ENCODE assay signal across 8 cellular contexts in the genomic region with DNA sequence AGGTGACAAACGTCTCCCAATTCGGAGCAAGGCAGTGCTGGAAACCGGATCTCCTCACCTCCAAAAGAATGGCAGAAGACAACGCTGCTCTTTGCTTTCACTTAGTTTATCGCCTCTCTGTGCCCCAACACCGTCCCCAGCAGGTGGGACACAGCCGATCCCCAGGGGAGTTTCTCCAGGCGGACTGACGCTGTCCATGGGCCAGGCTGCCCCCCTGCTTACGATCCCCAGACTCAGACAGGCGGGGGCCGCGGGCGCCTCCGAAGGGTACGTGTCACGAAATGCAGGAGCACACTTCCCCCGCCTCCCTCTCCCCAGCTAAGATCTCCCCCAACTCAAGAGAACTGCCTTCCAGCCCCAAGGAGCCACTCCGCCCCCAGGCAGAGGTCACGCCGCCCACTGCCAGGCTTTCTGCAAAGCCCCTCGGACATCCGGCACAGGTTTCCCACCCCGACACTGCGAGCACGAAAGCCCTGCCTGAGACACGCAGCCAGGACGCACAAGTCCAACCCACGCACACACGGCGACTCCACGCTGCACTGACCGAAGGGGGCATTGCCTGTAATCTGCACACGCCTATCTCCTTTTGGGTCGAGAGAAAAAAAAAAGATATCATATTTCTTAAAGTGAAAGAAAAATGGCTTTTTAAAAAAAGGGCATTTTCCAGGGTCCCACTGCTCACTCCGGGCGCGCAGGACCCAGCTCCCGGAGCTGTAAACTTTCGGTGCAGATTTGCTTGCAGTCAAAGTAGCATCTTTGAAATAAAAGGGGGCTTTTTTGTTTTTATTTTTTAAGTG. TPM values are rescaled to one million over a fixed set of nuclear protein-coding genes. Genes with fewer than 3 reads are reported as not detected.
DNase-seq lines count a peak whose midpoint lies in the region; ATAC-seq, FAIRE-seq and TF ChIP-seq lines count a peak whose summit lies in the region.

No MANE protein-coding gene starts in this region.

- peak overlapping the region; percentile 84 for H3K4me2 ChIP-seq in A549

- H3K4me1 ChIP-seq in A549: peaks cover 37% of the 10 kb centered on the region
- peaks cover 23% of the 10 kb centered on the region for H3K4me1 ChIP-seq in cardiac muscle cell (ENCODE audit: low read depth)

- H3K36me3 ChIP-seq in cardiac muscle cell: peaks cover 15% of the 10 kb centered on the region

- H3K4me1 Mint-ChIP-seq in CD14-positive monocyte: peaks cover 26% of the 10 kb centered on the region

- CTCF ChIA-PET in A549 (lab: Yijun Ruan, JAX): interaction anchor here (1.5 kb wide), 1 partner anchor 11 kb away, joined by 4 read pairs; no protein-coding TSS in a partner anchor

- intact Hi-C loops in CD14-positive monocyte (cut with micrococcal nuclease): no loop called here

- no peak for TF ChIP-seq POLR2A in A549 (IDR thresholded peaks at IDR 0.05; ENCODE audit: low read length)

- POLR2A ChIA-PET in A549 (lab: Yijun Ruan, JAX): no interaction called here

- H3K9me3 ChIP-seq in A549 (no peaks in the 10 kb centered on the region), cardiac muscle cell (ENCODE audit: low read depth) (no peaks in the 10 kb centered on the region)

- peaks cover 0 to 4% of the 10 kb centered on the region in 2 donors for H3K36me3 Mint-ChIP-seq in CD14-positive monocyte

- no peaks in the 10 kb centered on the region for H3K27me3 ChIP-seq in cardiac muscle cell

- peaks cover 0 to 5% (median 1%) of the 10 kb centered on the region in 7 donors for H3K9me3 Mint-ChIP-seq in CD14-positive monocyte

- peak in 1 of 2 experiments; percentile 18; a peak in 3 of 6 replicates for ATAC-seq in A549

- TF ChIP-seq EP300 in A549 (IDR thresholded peaks at IDR 0.05): no peak

- H3K27me3 Mint-ChIP-seq in CD14-positive monocyte (ENCODE audit: low read depth in 3 of 3): peaks cover 14 to 25% (median 25%) of the 10 kb centered on the region in 3 donors

- no peak overlapping the region for H3K27ac Mint-ChIP-seq in CD14-positive monocyte

- WGBS in A549 (ENCODE audit: missing lambda C conversion rate): under 1% methylated on average over 17 of the region's 40 CpGs

- H3K4me3 Mint-ChIP-seq in CD14-positive monocyte: no peak overlapping the region

- FAIRE-seq in A549 (lab: Jason Lieb, UNC): no peak

- TF ChIP-seq CTCF in A549 (IDR thresholded peaks at IDR 0.05): 0 out of 3 replicates have a peak, but pooled peaks have one; percentile 10
- TF ChIP-seq CTCF in GM10266 (IDR thresholded peaks at IDR 0.05; ENCODE audit: control insufficient read depth, insufficient read depth, low read depth, missing control alignments): no peak
- peak; percentile 26 for TF ChIP-seq CTCF in cardiac muscle cell (IDR thresholded peaks at IDR 0.05; ENCODE audit: low read depth, low read length)
- TF ChIP-seq CTCF in CD14-positive monocyte (IDR thresholded peaks at IDR 0.05): no peak

- peak in 1 of 2 experiments; percentile 21; a peak in 2 of 5 replicates for TF ChIP-seq RAD21 in A549 (conservative IDR thresholded peaks at IDR 0.05 in 1 of 2, IDR thresholded peaks at IDR 0.05 in 1 of 2)

- peak in 1 of 2 experiments; percentile 61 for DNase-seq in A549 (ENCODE audit: low read depth in 1 of 2, low spot score in 1 of 2)
- DNase-seq in GM10266 (ENCODE audit: extremely low spot score): peak; percentile 54
- peak; percentile 58 for DNase-seq in M059J (ENCODE audit: low read depth)
- peak; percentile 45 for DNase-seq in activated gamma-delta T cell treated with anti-CD3 and anti-CD28 coated beads, Interleukin-2, amount 50 U/mL, for 16 hours (ENCODE audit: low read depth)
- peak; percentile 86 to 87 for DNase-seq in cardiac muscle cell (ENCODE audit: low read depth in 1 of 2, low spot score in 1 of 2)
- peak in 53 of 56 donors; percentile 13 to 83 (median 68) for DNase-seq in nucleus accumbens (lab: John Stamatoyannopoulos, UW)
- DNase-seq in CD14-positive monocyte (ENCODE audit: low spot score): no peak
- no peak for DNase-seq in DMS114 treated with DMSO at 0.1 percent for 48 hours (lab: John Stamatoyannopoulos, UW; ENCODE audit: unreplicated experiment)

- H3K4me3 ChIP-seq in A549: peak overlapping the region; percentile 84
- peak overlapping the region; percentile 98 for H3K4me3 ChIP-seq in cardiac muscle cell

- H3K27ac ChIP-seq in A549: peak overlapping the region; percentile 94 to 97
- peak overlapping the region; percentile 99 for H3K27ac ChIP-seq in cardiac muscle cell

TF ChIP-seq in A549, 52 proteins besides CTCF, POLR2A, EP300 and RAD21:
- no peak for TF ChIP-seq HEYL (CRISPR knock-in tag; IDR thresholded peaks at IDR 0.05)
- TF ChIP-seq, protein P1, sequence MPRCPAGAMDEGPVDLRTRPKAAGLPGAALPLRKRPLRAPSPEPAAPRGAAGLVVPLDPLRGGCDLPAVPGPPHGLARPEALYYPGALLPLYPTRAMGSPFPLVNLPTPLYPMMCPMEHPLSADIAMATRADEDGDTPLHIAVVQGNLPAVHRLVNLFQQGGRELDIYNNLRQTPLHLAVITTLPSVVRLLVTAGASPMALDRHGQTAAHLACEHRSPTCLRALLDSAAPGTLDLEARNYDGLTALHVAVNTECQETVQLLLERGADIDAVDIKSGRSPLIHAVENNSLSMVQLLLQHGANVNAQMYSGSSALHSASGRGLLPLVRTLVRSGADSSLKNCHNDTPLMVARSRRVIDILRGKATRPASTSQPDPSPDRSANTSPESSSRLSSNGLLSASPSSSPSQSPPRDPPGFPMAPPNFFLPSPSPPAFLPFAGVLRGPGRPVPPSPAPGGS (IDR thresholded peaks at IDR 0.05): no peak
- TF ChIP-seq, protein P2, sequence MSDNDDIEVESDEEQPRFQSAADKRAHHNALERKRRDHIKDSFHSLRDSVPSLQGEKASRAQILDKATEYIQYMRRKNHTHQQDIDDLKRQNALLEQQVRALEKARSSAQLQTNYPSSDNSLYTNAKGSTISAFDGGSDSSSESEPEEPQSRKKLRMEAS (IDR thresholded peaks at IDR 0.05): peak; percentile 44; the same call in 1 of the 2 replicates

RNA-seq across cellular contexts. Expression of a gene that starts 1.9 kb away (rescaled TPM):
- polyA plus RNA-seq in A549 (2011; rRNA removed) (23.1 and 28.9 TPM in 2 replicates), A549 (2017; fragmentation: RNase III; extraction: RNeasy Plus Mini Kit Qiagen cat#74134 plus additional on column Dnase treatment) (5.3 to 7.6 TPM (median 5.9 TPM) in 3 replicates), cardiac muscle cell (132 and 142 TPM in 2 replicates), CD14-positive monocyte (under 1 TPM; 0.26 to 0.73 TPM)
- 21.0 and 23.1 TPM in 2 replicates for polyA plus RNA-seq in A549 (2012; cell fraction: cytosol; rRNA removed)
- polyA plus RNA-seq in A549 (2012; cell fraction: nucleus; rRNA removed): 23.3 and 30.8 TPM in 2 replicates
- polyA minus RNA-seq in A549 (2011; rRNA and poly(A)+ RNA removed): 25.8 and 30.1 TPM in 2 replicates
- 5.0 and 8.2 TPM in 2 replicates for total RNA-seq in M059J (2014; rRNA removed; shearing (Covaris generic))
- 67.8 and 73.1 TPM in 2 replicates for total RNA-seq in cardiac muscle cell

Comparison
In these comparisons a context has a peak if more than half of its experiments do, and no peak if none do; other contexts are left out.
1. DNase-seq: peak in GM10266 (single experiment), M059J (single experiment), activated gamma-delta T cell treated with anti-CD3 and anti-CD28 coated beads, Interleukin-2, amount 50 U/mL, for 16 hours (single experiment), cardiac muscle cell (2 of 2) and nucleus accumbens (53 of 56); none in CD14-positive monocyte (single experiment) and DMS114 treated with DMSO at 0.1 percent for 48 hours (single experiment).
2. CTCF ChIP-seq: peak in A549 (single experiment) and cardiac muscle cell (single experiment); none in GM10266 (single experiment) and CD14-positive monocyte (single experiment).